Comparison of ENCODE assay signal across 1 cellular context in genomic region chr10:7956508-7956907, GRCh38.
TF ChIP-seq lines count a peak whose summit lies in the region.

No MANE protein-coding gene starts in this region.

TF ChIP-seq in SK-N-SH, 30 proteins besides CTCF, POLR2A, EP300 and RAD21 (continued from another document):
- TF ChIP-seq MEF2A (IDR thresholded peaks at IDR 0.05; ENCODE audit: borderline replicate concordance, low read depth) = no peak
